In genomic region chr16:10100829-10101228, GRCh38 we compare ENCODE assay signal across 26 cellular contexts.
"Had no signal": no experiment of that assay in that cellular context is flagged by ENCODE, and none has a peak within 500 bp of the region (broad histone marks: within the 10 kb centered on the region; RNA-seq: fewer than 3 reads in every experiment).

No MANE protein-coding gene starts in this region.

- H3K27me3 Mint-ChIP-seq: activated CD4-positive, alpha-beta memory T cell treated with anti-CD3 and anti-CD28 coated beads for 36 hours; activated CD4-positive, alpha-beta T cell treated with anti-CD3 and anti-CD28 coated beads, Interleukin-2, amount 10 ng/mL, durations not matched to agents 7 days and 5 days had no signal

- DNase-seq: activated CD4-positive, alpha-beta memory T cell treated with anti-CD3 and anti-CD28 coated beads for 36 hours; activated CD4-positive, alpha-beta T cell treated with anti-CD3 and anti-CD28 coated beads for 1 hour; activated CD4-positive, alpha-beta T cell treated with anti-CD3 and anti-CD28 coated beads, Interleukin-2, amount 10 ng/mL, durations not matched to agents 7 days and 5 days; activated CD8-positive, alpha-beta memory T cell treated with anti-CD3 and anti-CD28 coated beads for 24 hours; activated effector memory CD4-positive, alpha-beta T cell treated with anti-CD3 and anti-CD28 coated beads, Interleukin-2, amount 50 U/mL, for 16 hours; activated naive CD4-positive, alpha-beta T cell treated with Interleukin-2 at 50 U/mL for 16 hours; activated T-cell treated with anti-CD3 and anti-CD28 coated beads, Interleukin-2, amount 50 U/mL, for 4 hours; amygdala; NCI-H1092; NCI-H2029; NCI-H2107; NCI-H2171 treated with DMSO at 0.1 percent for 48 hours; NCI-H345; NCI-H510A; NCI-H526 treated with DMSO at 0.1 percent for 48 hours; NCI-H82; OCI-M1; Right ventricle myocardium superior; SJCRH30; SK-N-SH had no signal

- H3K27ac Mint-ChIP-seq: activated CD4-positive, alpha-beta memory T cell treated with anti-CD3 and anti-CD28 coated beads for 36 hours; activated CD4-positive, alpha-beta T cell treated with anti-CD3 and anti-CD28 coated beads, Interleukin-2, amount 10 ng/mL, durations not matched to agents 7 days and 5 days; activated naive CD4-positive, alpha-beta T cell treated with anti-CD3 and anti-CD28 coated beads, Interleukin-2, amount 50 U/mL, for 72 hours; T-helper 1 cell treated with Interleukin-12 subunit alpha and Interleukin-12 subunit beta and Interleukin-4 antibody, amounts not matched to agents 30 μg/mL and 1 μg/mL, for 36 hours; WTC11 had no signal

- H3K4me1 Mint-ChIP-seq: activated CD4-positive, alpha-beta T cell treated with anti-CD3 and anti-CD28 coated beads, Interleukin-2, amount 10 ng/mL, durations not matched to agents 7 days and 5 days; brain; central memory CD8-positive, alpha-beta T cell had no signal

- H3K4me3 ChIP-seq: SJCRH30 had no signal

- ATAC-seq: activated naive CD4-positive, alpha-beta T cell treated with anti-CD3 and anti-CD28 coated beads, Interleukin-2, amount 50 U/mL, for 72 hours; activated T-cell treated with anti-CD3 and anti-CD28 coated beads, Interleukin-2, amount 50 U/mL, for 4 hours; Panc1; WTC11 had no signal

- H3K36me3 Mint-ChIP-seq: activated CD4-positive, alpha-beta memory T cell treated with anti-CD3 and anti-CD28 coated beads for 36 hours; activated naive CD4-positive, alpha-beta T cell treated with anti-CD3 and anti-CD28 coated beads, Interleukin-2, amount 50 U/mL, for 72 hours; brain; WTC11 had no signal

- H3K4me3 Mint-ChIP-seq: activated CD4-positive, alpha-beta memory T cell treated with anti-CD3 and anti-CD28 coated beads for 36 hours; activated CD4-positive, alpha-beta T cell treated with anti-CD3 and anti-CD28 coated beads, Interleukin-2, amount 10 ng/mL, durations not matched to agents 7 days and 5 days; activated T-cell treated with anti-CD3 and anti-CD28 coated beads, Interleukin-2, amount 50 U/mL, for 4 hours; brain; central memory CD8-positive, alpha-beta T cell; T-helper 1 cell treated with Interleukin-12 subunit alpha and Interleukin-12 subunit beta and Interleukin-4 antibody, amounts not matched to agents 30 μg/mL and 1 μg/mL, for 36 hours; WTC11 had no signal

- H3K9me3 Mint-ChIP-seq: activated CD4-positive, alpha-beta T cell treated with anti-CD3 and anti-CD28 coated beads, Interleukin-2, amount 10 ng/mL, durations not matched to agents 7 days and 5 days had no signal
